ENCODE assay signal across 9 cellular contexts in the genomic region with DNA sequence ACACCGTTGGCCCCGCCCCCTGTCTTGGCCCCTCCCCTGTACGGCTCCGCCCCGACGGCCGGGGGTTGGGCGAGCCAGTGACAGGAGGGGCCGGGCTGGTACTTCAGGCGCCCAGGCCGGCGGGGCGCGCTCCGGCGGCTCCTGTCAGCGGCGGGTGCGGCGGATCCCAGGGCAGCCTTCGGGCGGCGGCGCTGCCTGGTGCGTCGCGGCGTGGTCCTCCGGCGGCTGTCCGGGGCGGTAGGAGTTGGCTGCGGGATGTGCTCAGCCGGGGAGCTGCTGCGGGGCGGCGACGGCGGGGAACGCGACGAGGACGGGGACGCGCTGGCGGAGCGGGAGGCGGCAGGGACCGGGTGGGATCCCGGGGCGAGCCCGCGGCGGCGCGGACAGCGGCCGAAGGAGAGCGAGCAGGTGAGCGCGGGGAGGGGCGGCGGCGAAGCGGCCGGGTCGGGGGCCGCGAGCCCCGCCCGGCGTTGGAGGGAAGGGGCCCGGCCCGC. TPM values are rescaled to one million over a fixed set of nuclear protein-coding genes. Genes with fewer than 3 reads are reported as not detected.
DNase-seq lines count a peak whose midpoint lies in the region; ATAC-seq and TF ChIP-seq lines count a peak whose summit lies in the region.
"Had no signal": no experiment of that assay in that cellular context is flagged by ENCODE, and none has a peak within 500 bp of the region (broad histone marks: within the 10 kb centered on the region; RNA-seq: fewer than 3 reads in every experiment).

FAM241A (plus strand) TSS at position 129 of the 494 bp plus-strand sequence; CDS start at position 256, 127 bp downstream.

- no peaks in the 10 kb centered on the region for H3K27me3 Mint-ChIP-seq in activated CD4-positive, alpha-beta T cell treated with anti-CD3 and anti-CD28 coated beads, Interleukin-2, amount 10 ng/mL, durations not matched to agents 7 days and 5 days
- H3K27me3 Mint-ChIP-seq in dendritic cell treated with granulocyte-macrophage colony-stimulating factor and Interleukin-4, amounts not matched to agents 40 ng/mL and 50 ng/mL, for 4 days = no peaks in the 10 kb centered on the region

- peak within 1 kb of the TSS; percentile 47; the same call in 1 of the 2 replicates for H3K27ac ChIP-seq in ACC112 (ENCODE audit: low read depth, low read length)
- peak within 1 kb of the TSS; percentile 68 to 81 (median 73) for H3K27ac ChIP-seq in right lobe of liver

- peak; percentile 72 for ATAC-seq in GM18519 (IDR thresholded peaks at IDR 0.05; ENCODE audit: low FRiP score, unreplicated experiment)
- ATAC-seq in HG03039 (IDR thresholded peaks at IDR 0.05; ENCODE audit: unreplicated experiment) = peak; percentile 81
- peak; percentile 93 to 97 (median 95) for ATAC-seq in right lobe of liver

- TF ChIP-seq CTCF in right lobe of liver (IDR thresholded peaks at IDR 0.05) = no peak

- peak within 1 kb of the TSS; percentile 96 for H2AFZ ChIP-seq in ACC112 (ENCODE audit: low read length, unreplicated experiment)

- intact Hi-C loops in dendritic cell treated with granulocyte-macrophage colony-stimulating factor and Interleukin-4, amounts not matched to agents 40 ng/mL and 50 ng/mL, for 4 days (cut with micrococcal nuclease) = loop anchor here (1.0 to 5.0 kb wide), 2 partner anchors 38 to 86 kb away; partner anchors contain the start of gene AP1AR
- intact Hi-C loops in right lobe of liver (cut with DNase I) = no loop called here

- H3K4me1 ChIP-seq in ACC112 (ENCODE audit: control insufficient read depth, insufficient read depth, low read length, unreplicated experiment) = peaks cover 32% of the 10 kb centered on the region
- peaks cover 0 to 19% (median 9%) of the 10 kb centered on the region in 4 donors for H3K4me1 ChIP-seq in right lobe of liver

- peaks cover 33% of the 10 kb centered on the region for H3K79me2 ChIP-seq in ACC112 (ENCODE audit: control insufficient read depth, insufficient read depth, low read length, unreplicated experiment)

- no peaks in the 10 kb centered on the region for H3K36me3 Mint-ChIP-seq in activated CD4-positive, alpha-beta T cell treated with anti-CD3 and anti-CD28 coated beads, Interleukin-2, amount 10 ng/mL, durations not matched to agents 7 days and 5 days (ENCODE audit: low read depth)
- peaks cover 10% of the 10 kb centered on the region for H3K36me3 Mint-ChIP-seq in dendritic cell treated with granulocyte-macrophage colony-stimulating factor and Interleukin-4, amounts not matched to agents 40 ng/mL and 50 ng/mL, for 4 days (ENCODE audit: low read depth)

- 0% methylated on average over 4 of the region's 74 CpGs for WGBS in right lobe of liver (ENCODE audit: insufficient coverage, low coverage, low lambda C conversion rate, missing lambda C conversion rate)

- CTCF ChIA-PET in activated CD4-positive, alpha-beta T cell treated with anti-CD3 and anti-CD28 coated beads, Interleukin-2, amount 10 ng/mL, durations not matched to agents 7 days and 5 days (lab: Charles Lee) = interaction anchor here (1.5 kb wide), 1 partner anchor 11 kb away, joined by 5 read pairs; no protein-coding TSS in a partner anchor

- peak within 1 kb of the TSS; percentile 83 for H3K4me3 Mint-ChIP-seq in activated CD4-positive, alpha-beta T cell treated with anti-CD3 and anti-CD28 coated beads, Interleukin-2, amount 10 ng/mL, durations not matched to agents 7 days and 5 days
- peak within 1 kb of the TSS; percentile 86 for H3K4me3 Mint-ChIP-seq in dendritic cell treated with granulocyte-macrophage colony-stimulating factor and Interleukin-4, amounts not matched to agents 40 ng/mL and 50 ng/mL, for 4 days

- H3K9me3 Mint-ChIP-seq in activated CD4-positive, alpha-beta T cell treated with anti-CD3 and anti-CD28 coated beads, Interleukin-2, amount 10 ng/mL, durations not matched to agents 7 days and 5 days = no peaks in the 10 kb centered on the region
- no peaks in the 10 kb centered on the region for H3K9me3 Mint-ChIP-seq in dendritic cell treated with granulocyte-macrophage colony-stimulating factor and Interleukin-4, amounts not matched to agents 40 ng/mL and 50 ng/mL, for 4 days

- H3K36me3 ChIP-seq in ACC112 (ENCODE audit: insufficient read depth, low read length) (no peaks in the 10 kb centered on the region), right lobe of liver (no peaks in the 10 kb centered on the region)

- no peaks in the 10 kb centered on the region for H3K9me3 ChIP-seq in right lobe of liver

- H3K4me3 ChIP-seq in ACC112 (ENCODE audit: low read depth, low read length) (peak within 1 kb of the TSS; percentile 98), right lobe of liver (peak within 1 kb of the TSS; percentile 64 to 81 (median 68))

- POLR2A ChIA-PET in activated CD4-positive, alpha-beta T cell treated with anti-CD3 and anti-CD28 coated beads, Interleukin-2, amount 10 ng/mL, durations not matched to agents 7 days and 5 days (lab: Charles Lee) = no interaction called here

- peak; percentile 92 for TF ChIP-seq POLR2A in right lobe of liver (IDR thresholded peaks at IDR 0.05)

- DNase-seq in NCI-H446 (lab: John Stamatoyannopoulos, UW) (peak; percentile 67 to 88), right lobe of liver (peak; percentile 91 to 92 (median 91))
- DNase-seq in activated CD4-positive, alpha-beta T cell treated with anti-CD3 and anti-CD28 coated beads, Interleukin-2, amount 10 ng/mL, durations not matched to agents 7 days and 5 days = peak; percentile 84
- DNase-seq in stimulated activated CD4-positive, alpha-beta T cell treated with anti-CD3 and anti-CD28 coated beads, Interleukin-4, amount 100 ng/mL, for 48 hours (ENCODE audit: low read depth in 2 of 2) = peak; percentile 83 to 88

- peaks cover 46% of the 10 kb centered on the region for H3K4me1 Mint-ChIP-seq in activated CD4-positive, alpha-beta T cell treated with anti-CD3 and anti-CD28 coated beads, Interleukin-2, amount 10 ng/mL, durations not matched to agents 7 days and 5 days
- H3K4me1 Mint-ChIP-seq in dendritic cell treated with granulocyte-macrophage colony-stimulating factor and Interleukin-4, amounts not matched to agents 40 ng/mL and 50 ng/mL, for 4 days (ENCODE audit: low read depth) = peaks cover 63% of the 10 kb centered on the region

- H3K27me3 ChIP-seq in ACC112 (ENCODE audit: insufficient read depth, low read length) = no peaks in the 10 kb centered on the region
- no peaks in the 10 kb centered on the region for H3K27me3 ChIP-seq in right lobe of liver

- peak within 1 kb of the TSS; percentile 88 for H3K27ac Mint-ChIP-seq in activated CD4-positive, alpha-beta T cell treated with anti-CD3 and anti-CD28 coated beads, Interleukin-2, amount 10 ng/mL, durations not matched to agents 7 days and 5 days
- H3K27ac Mint-ChIP-seq in dendritic cell treated with granulocyte-macrophage colony-stimulating factor and Interleukin-4, amounts not matched to agents 40 ng/mL and 50 ng/mL, for 4 days = peak within 1 kb of the TSS; percentile 85

RNA-seq across cellular contexts. Expression of gene FAM241A, which starts in this region (rescaled TPM):
- total RNA-seq in activated CD4-positive, alpha-beta T cell treated with anti-CD3 and anti-CD28 coated beads, Interleukin-2, amount 10 ng/mL, durations not matched to agents 7 days and 5 days = 1 to 10 TPM; 1.2 to 1.5 TPM
- 1 to 10 TPM in 5 of 6 experiments, under 1 TPM in 1; 0.99 to 3.5 (median 2.1) TPM for total RNA-seq in right lobe of liver
- total RNA-seq: M059J had no signal

Comparison
In these comparisons a context has a peak if more than half of its experiments do, and no peak if none do; other contexts are left out.
1. Peak in every context shown above with its lines: DNase-seq, ATAC-seq, H3K4me3 ChIP-seq and H3K27ac ChIP-seq.